In genomic region chr1:44803062-44803311, GRCh38 we compare ENCODE assay signal across 9 cellular contexts. TPM values are rescaled to one million over a fixed set of nuclear protein-coding genes. Genes with fewer than 3 reads are reported as not detected.
A peak's percentile ranks its signal among the peaks of the same experiment; 100 is the strongest.
DNase-seq lines count a peak whose midpoint lies in the region; TF ChIP-seq lines count a peak whose summit lies in the region.
"Had no signal": no experiment of that assay in that cellular context is flagged by ENCODE, and none has a peak within 500 bp of the region (broad histone marks: within the 10 kb centered on the region; RNA-seq: fewer than 3 reads in every experiment).

No MANE protein-coding gene starts in this region.

- TF ChIP-seq CTCF in Peyer's patch (IDR thresholded peaks at IDR 0.05) = no peak
- TF ChIP-seq CTCF in endodermal cell (conservative IDR thresholded peaks at IDR 0.05) = no peak
- no peak for TF ChIP-seq CTCF in osteocyte (IDR thresholded peaks at IDR 0.05)

- peaks cover 2% of the 10 kb centered on the region for H3K27me3 Mint-ChIP-seq in endodermal cell (ENCODE audit: insufficient read depth)
- H3K27me3 Mint-ChIP-seq in osteocyte (ENCODE audit: unreplicated experiment) = no peaks in the 10 kb centered on the region

- TF ChIP-seq POLR2A in Peyer's patch (IDR thresholded peaks at IDR 0.05) = no peak

- peaks cover 3 to 42% (median 21%) of the 10 kb centered on the region in 11 experiments; a peak in 15 of 22 replicates for H4K20me1 ChIP-seq in BLaER1 treated with 17β-estradiol and CSF1 and Interleukin-3, amounts not matched to agents 10 nM and 100 nM

- H3K9me3 Mint-ChIP-seq in endodermal cell (no peaks in the 10 kb centered on the region), osteocyte (ENCODE audit: unreplicated experiment) (no peaks in the 10 kb centered on the region)

- H3K4me3 ChIP-seq in BLaER1 treated with 17β-estradiol and CSF1 and Interleukin-3, amounts not matched to agents 10 nM and 100 nM = peak overlapping the region in 5 of 10 experiments; percentile 90 to 97 (median 95); a peak in 8 of 20 replicates
- H3K4me3 ChIP-seq in Peyer's patch = peak overlapping the region in 1 of 4 donors; percentile 89
- no peak overlapping the region for H3K4me3 ChIP-seq in endodermal cell (ENCODE audit: low read length)

- peaks cover 49 to 54% (median 51%) of the 10 kb centered on the region in 11 experiments for H3K36me3 ChIP-seq in BLaER1 treated with 17β-estradiol and CSF1 and Interleukin-3, amounts not matched to agents 10 nM and 100 nM
- peaks cover 0 to 34% (median 0%) of the 10 kb centered on the region in 3 donors for H3K36me3 ChIP-seq in Peyer's patch
- peaks cover 27% of the 10 kb centered on the region for H3K36me3 ChIP-seq in endodermal cell (ENCODE audit: control insufficient read depth, insufficient read depth, low read length)

- 93 to 98% methylated on average over 6 to 9 of the region's 9 CpGs for WGBS in endodermal cell (ENCODE audit: insufficient coverage in 1 of 2, insufficient read length in 1 of 2), 2 experiments

- H3K4me3 Mint-ChIP-seq in endodermal cell (no peak overlapping the region), osteocyte (ENCODE audit: unreplicated experiment) (peak overlapping the region; percentile 96)

- H3K27me3 ChIP-seq in BLaER1 treated with 17β-estradiol and CSF1 and Interleukin-3, amounts not matched to agents 10 nM and 100 nM = no peaks in the 10 kb centered on the region
- no peaks in the 10 kb centered on the region for H3K27me3 ChIP-seq in Peyer's patch
- H3K27me3 ChIP-seq in endodermal cell (ENCODE audit: control insufficient read depth, insufficient read depth, low read length, poor library complexity, severe bottlenecking) = no peaks in the 10 kb centered on the region

- H3K27ac ChIP-seq in BLaER1 treated with 17β-estradiol and CSF1 and Interleukin-3, amounts not matched to agents 10 nM and 100 nM = peak overlapping the region in 8 of 11 experiments; percentile 15 to 63 (median 52); a peak in 10 of 22 replicates
- H3K27ac ChIP-seq in Peyer's patch (peak overlapping the region in 3 of 4 donors; percentile 43 to 98 (median 92)), endodermal cell (ENCODE audit: low read depth, low read length) (peak overlapping the region; percentile 85)

- peak in 1 of 3 donors; percentile 41 for DNase-seq in Peyer's patch
- DNase-seq in endodermal cell = no peak
- no peak for DNase-seq in osteocyte (ENCODE audit: extremely low spot score, unreplicated experiment)
- DNase-seq in head of caudate nucleus = no peak
- DNase-seq in GDM1 (lab: John Stamatoyannopoulos, UW) = no peak
- DNase-seq in NCI-H2107 (lab: John Stamatoyannopoulos, UW) = no peak
- no peak for DNase-seq in SKM-1 treated with dmso at 0.1 percent for 144 hours (lab: John Stamatoyannopoulos, UW; ENCODE audit: unreplicated experiment)

- no peaks in the 10 kb centered on the region for H3K9me3 ChIP-seq in BLaER1 treated with 17β-estradiol and CSF1 and Interleukin-3, amounts not matched to agents 10 nM and 100 nM (replicated peaks in 1 of 11)
- no peaks in the 10 kb centered on the region for H3K9me3 ChIP-seq in Peyer's patch
- H3K9me3 ChIP-seq in endodermal cell (ENCODE audit: control insufficient read depth, low read length) = no peaks in the 10 kb centered on the region

- H3K4me2 ChIP-seq in BLaER1 treated with 17β-estradiol and CSF1 and Interleukin-3, amounts not matched to agents 10 nM and 100 nM = peak overlapping the region in 10 of 11 experiments; percentile 87 to 99 (median 92); a peak in 20 of 22 replicates

- H3K9ac ChIP-seq in BLaER1 treated with 17β-estradiol and CSF1 and Interleukin-3, amounts not matched to agents 10 nM and 100 nM = peak overlapping the region; percentile 18 to 97 (median 93); a peak in 20 of 22 replicates
- no peak overlapping the region for H3K9ac ChIP-seq in endodermal cell (ENCODE audit: extremely low read depth, low read length, poor library complexity, severe bottlenecking)

- H3K27ac Mint-ChIP-seq in endodermal cell (peak overlapping the region; percentile 1), osteocyte (ENCODE audit: unreplicated experiment) (peak overlapping the region; percentile 76)

- H3K36me3 Mint-ChIP-seq in endodermal cell (ENCODE audit: low read depth) (peaks cover 9% of the 10 kb centered on the region), osteocyte (ENCODE audit: unreplicated experiment) (peaks cover 24% of the 10 kb centered on the region)

- H3K4me1 ChIP-seq in BLaER1 treated with 17β-estradiol and CSF1 and Interleukin-3, amounts not matched to agents 10 nM and 100 nM = peaks cover 65 to 84% (median 74%) of the 10 kb centered on the region in 10 experiments
- H3K4me1 ChIP-seq in Peyer's patch (peaks cover 13 to 51% (median 27%) of the 10 kb centered on the region in 4 donors), endodermal cell (ENCODE audit: control insufficient read depth, insufficient read depth, low read length) (peaks cover 19% of the 10 kb centered on the region)

- intact Hi-C loops in head of caudate nucleus (cut with DNase I) = no loop called here

- H3K4me1 Mint-ChIP-seq in endodermal cell = peaks cover 33% of the 10 kb centered on the region
- peaks cover 46% of the 10 kb centered on the region for H3K4me1 Mint-ChIP-seq in osteocyte (ENCODE audit: unreplicated experiment)

RNA-seq across cellular contexts. Expression of gene PLK3, which starts 2.8 kb away (rescaled TPM):
- total RNA-seq in Peyer's patch (10 to 100 TPM in 3 of 4 donors, 1 to 10 TPM in 1; 7.7 to 28.1 (median 23.5) TPM), endodermal cell (1 to 10 TPM; 3.3 to 9.0 TPM), osteocyte (43.8 and 57.1 TPM in 2 replicates)
- polyA plus RNA-seq in endodermal cell (2013, experiment 1 of 2) = 27.1 TPM
- 21.7 TPM for polyA plus RNA-seq in endodermal cell (2013, experiment 2 of 2)

RNA-seq across cellular contexts. Expression of gene DYNLT4, which starts 4.2 kb away (rescaled TPM):
- total RNA-seq in Peyer's patch = 1 to 10 TPM in 1 of 4 donors, not detected in 3; 3.5 TPM
- total RNA-seq in endodermal cell = under 1 TPM in 1 of 2 donors, not detected in 1; 0.64 TPM
- not detected for polyA plus RNA-seq in endodermal cell (2013, experiment 1 of 2)
- polyA plus RNA-seq in endodermal cell (2013, experiment 2 of 2) = not detected
- total RNA-seq in osteocyte = 0.48 TPM in 1 of 2 replicates, not detected in the other
- total RNA-seq: fibroblast of villous mesenchyme had no signal

RNA-seq across cellular contexts. Expression of gene BTBD19, which starts 5.3 kb away (rescaled TPM):
- 1 to 10 TPM; 2.6 to 7.4 (median 3.5) TPM for total RNA-seq in Peyer's patch
- 1 to 10 TPM; 7.4 to 7.9 TPM for total RNA-seq in endodermal cell
- polyA plus RNA-seq in endodermal cell (2013, experiment 1 of 2) = 3.2 TPM
- polyA plus RNA-seq in endodermal cell (2013, experiment 2 of 2) = 3.9 TPM
- total RNA-seq in osteocyte = 39.1 and 51.2 TPM in 2 replicates

RNA-seq across cellular contexts. Expression of gene BEST4, which starts 15.0 kb away (rescaled TPM):
- total RNA-seq in Peyer's patch (10 to 100 TPM in 3 of 4 donors, 1 to 10 TPM in 1; 5.0 to 59.8 (median 28.6) TPM), endodermal cell (1 to 10 TPM; 1.6 to 2.3 TPM), osteocyte (0.18 and 0.48 TPM in 2 replicates)
- polyA plus RNA-seq in endodermal cell (2013, experiment 1 of 2) = 0.89 TPM
- polyA plus RNA-seq in endodermal cell (2013, experiment 2 of 2) = 0.99 TPM
- total RNA-seq: fibroblast of villous mesenchyme had no signal

RNA-seq across cellular contexts. Expression of gene RPS8, which starts 27.6 kb away (rescaled TPM):
- 1,000 to 10,000 TPM in 1 of 4 donors, 100 to 1,000 TPM in 3; 456 to 1,875 (median 819) TPM for total RNA-seq in Peyer's patch
- total RNA-seq in endodermal cell = 1,000 to 10,000 TPM; 2,014 to 2,050 TPM
- 2,479 TPM for polyA plus RNA-seq in endodermal cell (2013, experiment 1 of 2)
- polyA plus RNA-seq in endodermal cell (2013, experiment 2 of 2) = 2,415 TPM
- total RNA-seq in osteocyte = 1,690 and 1,756 TPM in 2 replicates
